Comparison of ENCODE assay signal across 20 cellular contexts in genomic region chr1:183365093-183365492, GRCh38. TPM values are rescaled to one million over a fixed set of nuclear protein-coding genes. Genes with fewer than 3 reads are reported as not detected.
"Had no signal": no experiment of that assay in that cellular context is flagged by ENCODE, and none has a peak within 500 bp of the region (broad histone marks: within the 10 kb centered on the region; RNA-seq: fewer than 3 reads in every experiment).

No MANE protein-coding gene starts in this region.

- H3K9me3 Mint-ChIP-seq: activated naive CD4-positive, alpha-beta T cell treated with anti-CD3 and anti-CD28 coated beads, Interleukin-2, amount 50 U/mL, for 24 hours; activated T-cell treated with anti-CD3 and anti-CD28 coated beads, Interleukin-2, amount 50 U/mL, for 24 hours; activated T-helper 1 cell treated with anti-CD3 and anti-CD28 coated beads, Interleukin-12 subunit alpha, Interleukin-12 subunit beta, Interleukin-2, Interleukin-4 antibody, amounts not matched to agents 30 ng/mL and 10 ng/mL and 1 ng/mL, durations not matched to agents 14 hours and 24 hours and 36 hours; T-helper 1 cell treated with Interleukin-12 subunit alpha and Interleukin-12 subunit beta and Interleukin-4 antibody, amounts not matched to agents 30 μg/mL and 1 μg/mL, for 36 hours had no signal

- H3K4me1 Mint-ChIP-seq: activated naive CD4-positive, alpha-beta T cell treated with anti-CD3 and anti-CD28 coated beads, Interleukin-2, amount 50 U/mL, for 24 hours had no signal

- H3K27ac Mint-ChIP-seq: activated CD8-positive, alpha-beta T cell treated with anti-CD3 and anti-CD28 coated beads, Interleukin-2, amount 10 ng/mL, durations not matched to agents 7 days and 5 days; activated naive CD4-positive, alpha-beta T cell treated with anti-CD3 and anti-CD28 coated beads, Interleukin-2, amount 50 U/mL, for 24 hours; activated T-cell treated with anti-CD3 and anti-CD28 coated beads, Interleukin-2, amount 50 U/mL, for 24 hours; activated T-helper 1 cell treated with anti-CD3 and anti-CD28 coated beads, Interleukin-12 subunit alpha, Interleukin-12 subunit beta, Interleukin-2, Interleukin-4 antibody, amounts not matched to agents 30 ng/mL and 10 ng/mL and 1 ng/mL, durations not matched to agents 14 hours and 24 hours and 36 hours; T-helper 1 cell treated with Interleukin-12 subunit alpha and Interleukin-12 subunit beta and Interleukin-4 antibody, amounts not matched to agents 30 μg/mL and 1 μg/mL, for 36 hours had no signal

- H3K4me3 ChIP-seq: ascending aorta had no signal

- H3K4me3 Mint-ChIP-seq: activated CD8-positive, alpha-beta T cell treated with anti-CD3 and anti-CD28 coated beads, Interleukin-2, amount 10 ng/mL, durations not matched to agents 7 days and 5 days; activated naive CD4-positive, alpha-beta T cell treated with anti-CD3 and anti-CD28 coated beads, Interleukin-2, amount 50 U/mL, for 24 hours; activated T-cell treated with anti-CD3 and anti-CD28 coated beads, Interleukin-2, amount 50 U/mL, for 24 hours; activated T-helper 1 cell treated with anti-CD3 and anti-CD28 coated beads, Interleukin-12 subunit alpha, Interleukin-12 subunit beta, Interleukin-2, Interleukin-4 antibody, amounts not matched to agents 30 ng/mL and 10 ng/mL and 1 ng/mL, durations not matched to agents 14 hours and 24 hours and 36 hours; brain; T-helper 1 cell treated with Interleukin-12 subunit alpha and Interleukin-12 subunit beta and Interleukin-4 antibody, amounts not matched to agents 30 μg/mL and 1 μg/mL, for 36 hours had no signal

- H3K36me3 Mint-ChIP-seq: activated naive CD4-positive, alpha-beta T cell treated with anti-CD3 and anti-CD28 coated beads, Interleukin-2, amount 50 U/mL, for 24 hours had no signal

- DNase-seq: activated CD4-positive, alpha-beta T cell treated with anti-CD3 and anti-CD28 coated beads for 4 hours; activated CD8-positive, alpha-beta T cell treated with anti-CD3 and anti-CD28 coated beads, Interleukin-2, amount 10 ng/mL, durations not matched to agents 7 days and 5 days; activated effector memory CD4-positive, alpha-beta T cell treated with Interleukin-2 at 50 U/mL for 16 hours; activated naive CD4-positive, alpha-beta T cell; activated T-cell treated with anti-CD3 and anti-CD28 coated beads, Interleukin-2, amount 50 U/mL, for 24 hours; amniotic stem cell; KG1; MV-4-11; NCI-H1092 treated with DMSO at 0.1 percent for 48 hours; NCI-H1417 treated with DMSO at 0.1 percent for 48 hours; NCI-H1694 treated with DMSO at 0.1 percent for 48 hours; NCI-H2029 treated with DMSO at 0.1 percent for 48 hours; NCI-H510A treated with DMSO at 0.1 percent for 48 hours; SHP77 treated with DMSO at 0.1 percent for 48 hours had no signal

- ATAC-seq: activated CD4-positive, CD25-positive, alpha-beta regulatory T cell treated with anti-CD3 and anti-CD28 coated beads, Interleukin-2, amount 50 U/mL, for 24 hours; activated CD8-positive, alpha-beta T cell treated with anti-CD3 and anti-CD28 coated beads, Interleukin-2, amount 10 ng/mL, durations not matched to agents 7 days and 5 days had no signal

- H3K27me3 Mint-ChIP-seq: brain had no signal

RNA-seq across cellular contexts. Expression of gene NMNAT2, which starts 53.1 kb away (rescaled TPM):
- total RNA-seq: activated CD8-positive, alpha-beta T cell treated with anti-CD3 and anti-CD28 coated beads, Interleukin-2, amount 10 ng/mL, durations not matched to agents 7 days and 5 days; activated T-helper 1 cell treated with anti-CD3 and anti-CD28 coated beads, Interleukin-12 subunit alpha, Interleukin-12 subunit beta, Interleukin-2, Interleukin-4 antibody, amounts not matched to agents 30 ng/mL and 10 ng/mL and 1 ng/mL, durations not matched to agents 14 hours and 24 hours and 36 hours had no signal
